1 cellular context compared by ENCODE assay signal in the genomic region with DNA sequence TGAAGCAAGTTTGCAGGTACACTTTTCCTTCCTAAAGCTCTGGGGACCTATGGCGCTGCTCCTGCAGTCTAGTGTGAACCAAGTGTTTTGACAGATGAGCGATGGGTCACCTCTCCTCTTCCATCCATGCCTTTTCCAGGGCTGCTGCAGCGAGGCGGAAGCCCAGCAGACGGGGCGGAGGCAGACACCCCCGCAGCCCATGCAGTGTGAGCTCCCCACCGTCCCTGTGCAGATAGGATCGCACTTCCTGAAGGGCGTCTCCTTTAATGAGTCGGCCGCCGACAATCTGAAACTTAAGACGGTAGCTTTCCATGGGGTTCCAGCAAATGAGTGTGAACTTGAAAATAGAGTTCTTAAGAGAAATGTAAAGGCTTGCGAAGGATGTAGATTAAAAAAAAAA.
TF ChIP-seq lines count a peak whose summit lies in the region.

No MANE protein-coding gene starts in this region.

TF ChIP-seq in GM23338, 12 proteins besides CTCF, POLR2A, EP300 and RAD21:
- TF ChIP-seq, protein P1, sequence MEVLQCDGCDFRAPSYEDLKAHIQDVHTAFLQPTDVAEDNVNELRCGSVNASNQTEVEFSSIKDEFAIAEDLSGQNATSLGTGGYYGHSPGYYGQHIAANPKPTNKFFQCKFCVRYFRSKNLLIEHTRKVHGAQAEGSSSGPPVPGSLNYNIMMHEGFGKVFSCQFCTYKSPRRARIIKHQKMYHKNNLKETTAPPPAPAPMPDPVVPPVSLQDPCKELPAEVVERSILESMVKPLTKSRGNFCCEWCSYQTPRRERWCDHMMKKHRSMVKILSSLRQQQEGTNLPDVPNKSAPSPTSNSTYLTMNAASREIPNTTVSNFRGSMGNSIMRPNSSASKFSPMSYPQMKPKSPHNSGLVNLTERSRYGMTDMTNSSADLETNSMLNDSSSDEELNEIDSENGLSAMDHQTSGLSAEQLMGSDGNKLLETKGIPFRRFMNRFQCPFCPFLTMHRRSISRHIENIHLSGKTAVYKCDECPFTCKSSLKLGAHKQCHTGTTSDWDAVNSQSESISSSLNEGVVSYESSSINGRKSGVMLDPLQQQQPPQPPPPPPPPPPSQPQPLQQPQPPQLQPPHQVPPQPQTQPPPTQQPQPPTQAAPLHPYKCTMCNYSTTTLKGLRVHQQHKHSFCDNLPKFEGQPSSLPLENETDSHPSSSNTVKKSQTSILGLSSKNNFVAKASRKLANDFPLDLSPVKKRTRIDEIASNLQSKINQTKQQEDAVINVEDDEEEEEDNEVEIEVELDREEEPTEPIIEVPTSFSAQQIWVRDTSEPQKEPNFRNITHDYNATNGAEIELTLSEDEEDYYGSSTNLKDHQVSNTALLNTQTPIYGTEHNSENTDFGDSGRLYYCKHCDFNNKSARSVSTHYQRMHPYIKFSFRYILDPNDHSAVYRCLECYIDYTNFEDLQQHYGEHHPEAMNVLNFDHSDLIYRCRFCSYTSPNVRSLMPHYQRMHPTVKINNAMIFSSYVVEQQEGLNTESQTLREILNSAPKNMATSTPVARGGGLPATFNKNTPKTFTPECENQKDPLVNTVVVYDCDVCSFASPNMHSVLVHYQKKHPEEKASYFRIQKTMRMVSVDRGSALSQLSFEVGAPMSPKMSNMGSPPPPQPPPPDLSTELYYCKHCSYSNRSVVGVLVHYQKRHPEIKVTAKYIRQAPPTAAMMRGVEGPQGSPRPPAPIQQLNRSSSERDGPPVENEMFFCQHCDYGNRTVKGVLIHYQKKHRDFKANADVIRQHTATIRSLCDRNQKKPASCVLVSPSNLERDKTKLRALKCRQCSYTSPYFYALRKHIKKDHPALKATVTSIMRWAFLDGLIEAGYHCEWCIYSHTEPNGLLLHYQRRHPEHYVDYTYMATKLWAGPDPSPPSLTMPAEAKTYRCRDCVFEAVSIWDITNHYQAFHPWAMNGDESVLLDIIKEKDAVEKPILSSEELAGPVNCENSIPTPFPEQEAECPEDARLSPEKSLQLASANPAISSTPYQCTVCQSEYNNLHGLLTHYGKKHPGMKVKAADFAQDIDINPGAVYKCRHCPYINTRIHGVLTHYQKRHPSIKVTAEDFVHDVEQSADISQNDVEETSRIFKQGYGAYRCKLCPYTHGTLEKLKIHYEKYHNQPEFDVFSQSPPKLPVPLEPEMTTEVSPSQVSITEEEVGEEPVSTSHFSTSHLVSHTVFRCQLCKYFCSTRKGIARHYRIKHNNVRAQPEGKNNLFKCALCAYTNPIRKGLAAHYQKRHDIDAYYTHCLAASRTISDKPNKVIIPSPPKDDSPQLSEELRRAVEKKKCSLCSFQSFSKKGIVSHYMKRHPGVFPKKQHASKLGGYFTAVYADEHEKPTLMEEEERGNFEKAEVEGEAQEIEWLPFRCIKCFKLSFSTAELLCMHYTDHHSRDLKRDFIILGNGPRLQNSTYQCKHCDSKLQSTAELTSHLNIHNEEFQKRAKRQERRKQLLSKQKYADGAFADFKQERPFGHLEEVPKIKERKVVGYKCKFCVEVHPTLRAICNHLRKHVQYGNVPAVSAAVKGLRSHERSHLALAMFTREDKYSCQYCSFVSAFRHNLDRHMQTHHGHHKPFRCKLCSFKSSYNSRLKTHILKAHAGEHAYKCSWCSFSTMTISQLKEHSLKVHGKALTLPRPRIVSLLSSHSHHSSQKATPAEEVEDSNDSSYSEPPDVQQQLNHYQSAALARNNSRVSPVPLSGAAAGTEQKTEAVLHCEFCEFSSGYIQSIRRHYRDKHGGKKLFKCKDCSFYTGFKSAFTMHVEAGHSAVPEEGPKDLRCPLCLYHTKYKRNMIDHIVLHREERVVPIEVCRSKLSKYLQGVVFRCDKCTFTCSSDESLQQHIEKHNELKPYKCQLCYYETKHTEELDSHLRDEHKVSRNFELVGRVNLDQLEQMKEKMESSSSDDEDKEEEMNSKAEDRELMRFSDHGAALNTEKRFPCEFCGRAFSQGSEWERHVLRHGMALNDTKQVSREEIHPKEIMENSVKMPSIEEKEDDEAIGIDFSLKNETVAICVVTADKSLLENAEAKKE (CRISPR knock-in tag; IDR thresholded peaks at IDR 0.05): no peak
- TF ChIP-seq NANOG (IDR thresholded peaks at IDR 0.05; ENCODE audit: borderline replicate concordance) (no peak), ZNF331 (CRISPR knock-in tag; IDR thresholded peaks at IDR 0.05; ENCODE audit: low read depth) (no peak), EZH2 (IDR thresholded peaks at IDR 0.05; ENCODE audit: low read depth, unreplicated experiment) (no peak)
- TF ChIP-seq, protein P2, sequence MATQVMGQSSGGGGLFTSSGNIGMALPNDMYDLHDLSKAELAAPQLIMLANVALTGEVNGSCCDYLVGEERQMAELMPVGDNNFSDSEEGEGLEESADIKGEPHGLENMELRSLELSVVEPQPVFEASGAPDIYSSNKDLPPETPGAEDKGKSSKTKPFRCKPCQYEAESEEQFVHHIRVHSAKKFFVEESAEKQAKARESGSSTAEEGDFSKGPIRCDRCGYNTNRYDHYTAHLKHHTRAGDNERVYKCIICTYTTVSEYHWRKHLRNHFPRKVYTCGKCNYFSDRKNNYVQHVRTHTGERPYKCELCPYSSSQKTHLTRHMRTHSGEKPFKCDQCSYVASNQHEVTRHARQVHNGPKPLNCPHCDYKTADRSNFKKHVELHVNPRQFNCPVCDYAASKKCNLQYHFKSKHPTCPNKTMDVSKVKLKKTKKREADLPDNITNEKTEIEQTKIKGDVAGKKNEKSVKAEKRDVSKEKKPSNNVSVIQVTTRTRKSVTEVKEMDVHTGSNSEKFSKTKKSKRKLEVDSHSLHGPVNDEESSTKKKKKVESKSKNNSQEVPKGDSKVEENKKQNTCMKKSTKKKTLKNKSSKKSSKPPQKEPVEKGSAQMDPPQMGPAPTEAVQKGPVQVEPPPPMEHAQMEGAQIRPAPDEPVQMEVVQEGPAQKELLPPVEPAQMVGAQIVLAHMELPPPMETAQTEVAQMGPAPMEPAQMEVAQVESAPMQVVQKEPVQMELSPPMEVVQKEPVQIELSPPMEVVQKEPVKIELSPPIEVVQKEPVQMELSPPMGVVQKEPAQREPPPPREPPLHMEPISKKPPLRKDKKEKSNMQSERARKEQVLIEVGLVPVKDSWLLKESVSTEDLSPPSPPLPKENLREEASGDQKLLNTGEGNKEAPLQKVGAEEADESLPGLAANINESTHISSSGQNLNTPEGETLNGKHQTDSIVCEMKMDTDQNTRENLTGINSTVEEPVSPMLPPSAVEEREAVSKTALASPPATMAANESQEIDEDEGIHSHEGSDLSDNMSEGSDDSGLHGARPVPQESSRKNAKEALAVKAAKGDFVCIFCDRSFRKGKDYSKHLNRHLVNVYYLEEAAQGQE (IDR thresholded peaks at IDR 0.05; ENCODE audit: unreplicated experiment): no peak
